14 cellular contexts compared by ENCODE assay signal in genomic region chr1:25128168-25128621, GRCh38.
DNase-seq lines count a peak whose midpoint lies in the region; ATAC-seq and TF ChIP-seq lines count a peak whose summit lies in the region.
"Had no signal": no experiment of that assay in that cellular context is flagged by ENCODE, and none has a peak within 500 bp of the region (broad histone marks: within the 10 kb centered on the region; RNA-seq: fewer than 3 reads in every experiment).

No MANE protein-coding gene starts in this region.

- H3K27ac Mint-ChIP-seq in HFFc6, result no peak overlapping the region

- intact Hi-C loops in mucosa of descending colon (cut with DNase I, micrococcal nuclease), result no loop called here

- no peak for ATAC-seq in mucosa of descending colon

- H3K9me3 ChIP-seq in smooth muscle cell (replicated peaks; ENCODE audit: low read depth), result no peaks in the 10 kb centered on the region
- H3K9me3 ChIP-seq in mucosa of descending colon, result no peaks in the 10 kb centered on the region
- H3K9me3 ChIP-seq: MG63 had no signal

- peak overlapping the region; percentile 51 for H3K4me2 ChIP-seq in smooth muscle cell

- peaks cover 41% of the 10 kb centered on the region for H3K27me3 Mint-ChIP-seq in HFFc6 (ENCODE audit: insufficient read depth)

- TF ChIP-seq CTCF in HFFc6 (IDR thresholded peaks at IDR 0.05), result no peak
- TF ChIP-seq CTCF in smooth muscle cell (IDR thresholded peaks at IDR 0.05; ENCODE audit: borderline replicate concordance, insufficient read depth, poor library complexity, severe bottlenecking), result no peak
- TF ChIP-seq CTCF in foreskin fibroblast (IDR thresholded peaks at IDR 0.05; ENCODE audit: low read depth, low read length), result no peak
- TF ChIP-seq CTCF in mucosa of descending colon (IDR thresholded peaks at IDR 0.05), result no peak

- peaks cover 11% of the 10 kb centered on the region for H3F3A ChIP-seq in smooth muscle cell (ENCODE audit: low read depth)

- DNase-seq in SIG-M5 treated with dmso at 0.1 percent for 504 hours (lab: John Stamatoyannopoulos, UW; ENCODE audit: unreplicated experiment), result peak; percentile 85
- DNase-seq in SIG-M5 (lab: John Stamatoyannopoulos, UW), result no peak
- DNase-seq in HFFc6, result no peak
- DNase-seq in MV-4-11 (lab: John Stamatoyannopoulos, UW), result peak; percentile 74
- DNase-seq in smooth muscle cell (lab: John Stamatoyannopoulos, UW; ENCODE audit: unreplicated experiment), result no peak
- no peak for DNase-seq in foreskin fibroblast
- no peak for DNase-seq in mucosa of descending colon
- no peak for DNase-seq in middle frontal gyrus (ENCODE audit: extremely low spot score, low spot score)
- DNase-seq: CD8-positive, alpha-beta memory T cell; MG63; NCI-H2227 treated with DMSO at 0.1 percent for 48 hours; T-helper 9 cell had no signal

- H3K4me1 ChIP-seq in smooth muscle cell (ENCODE audit: low read depth) (no peaks in the 10 kb centered on the region), mucosa of descending colon (ENCODE audit: low read depth) (no peaks in the 10 kb centered on the region)
- H3K4me1 ChIP-seq: parathyroid adenoma, tibial nerve had no signal

- H3K36me3 ChIP-seq in smooth muscle cell (ENCODE audit: low read depth) (no peaks in the 10 kb centered on the region), mucosa of descending colon (ENCODE audit: low read depth) (no peaks in the 10 kb centered on the region)
- H3K36me3 ChIP-seq: MG63, tibial nerve had no signal

- H4K20me1 ChIP-seq in smooth muscle cell (ENCODE audit: low read depth), result no peaks in the 10 kb centered on the region

- H3K79me2 ChIP-seq in smooth muscle cell (ENCODE audit: low read depth), result no peaks in the 10 kb centered on the region
- H3K79me2 ChIP-seq: parathyroid adenoma had no signal

- H2AFZ ChIP-seq in smooth muscle cell (ENCODE audit: low read depth), result peak overlapping the region; percentile 46
- H2AFZ ChIP-seq: parathyroid adenoma had no signal

- H3K9me3 Mint-ChIP-seq in HFFc6, result no peaks in the 10 kb centered on the region
- H3K9me3 Mint-ChIP-seq: CD8-positive, alpha-beta memory T cell had no signal

- peak overlapping the region; percentile 9 for H3K27ac ChIP-seq in smooth muscle cell (ENCODE audit: low read depth)
- H3K27ac ChIP-seq: parathyroid adenoma, tibial nerve had no signal

- H3K36me3 Mint-ChIP-seq in HFFc6 (ENCODE audit: low read depth), result no peaks in the 10 kb centered on the region
- H3K36me3 Mint-ChIP-seq: CD8-positive, alpha-beta memory T cell had no signal

- no peak overlapping the region for H3K9ac ChIP-seq in smooth muscle cell (ENCODE audit: low read depth)
- H3K9ac ChIP-seq: parathyroid adenoma had no signal

- H3K4me3 Mint-ChIP-seq in HFFc6, result peak overlapping the region; percentile 32; the same call in 1 of the 2 replicates

- 38% methylated on average over 5 of the region's 5 CpGs for WGBS in smooth muscle cell (ENCODE audit: low lambda C conversion rate)

- no peak overlapping the region for H3K4me3 ChIP-seq in smooth muscle cell
- no peak overlapping the region for H3K4me3 ChIP-seq in foreskin fibroblast (ENCODE audit: low read depth in 1 of 2, low read length in 2 of 2)
- no peak overlapping the region for H3K4me3 ChIP-seq in mucosa of descending colon
- H3K4me3 ChIP-seq: MG63, tibial nerve had no signal

- no peaks in the 10 kb centered on the region for H3K27me3 ChIP-seq in smooth muscle cell (ENCODE audit: low read depth)
- H3K27me3 ChIP-seq: MG63, tibial nerve had no signal

- peaks cover 5% of the 10 kb centered on the region; the same call in 1 of the 2 replicates for H3K4me1 Mint-ChIP-seq in HFFc6 (ENCODE audit: low read depth)

Comparison
In these comparisons a context has a peak if more than half of its experiments do, and no peak if none do; other contexts are left out.
1. DNase-seq: peak in SIG-M5 treated with dmso at 0.1 percent for 504 hours (single experiment) and MV-4-11 (single experiment); none in SIG-M5 (single experiment), HFFc6 (single experiment), smooth muscle cell (single experiment), foreskin fibroblast (0 of 2), mucosa of descending colon (0 of 3) and middle frontal gyrus (single experiment).